In the genomic region with DNA sequence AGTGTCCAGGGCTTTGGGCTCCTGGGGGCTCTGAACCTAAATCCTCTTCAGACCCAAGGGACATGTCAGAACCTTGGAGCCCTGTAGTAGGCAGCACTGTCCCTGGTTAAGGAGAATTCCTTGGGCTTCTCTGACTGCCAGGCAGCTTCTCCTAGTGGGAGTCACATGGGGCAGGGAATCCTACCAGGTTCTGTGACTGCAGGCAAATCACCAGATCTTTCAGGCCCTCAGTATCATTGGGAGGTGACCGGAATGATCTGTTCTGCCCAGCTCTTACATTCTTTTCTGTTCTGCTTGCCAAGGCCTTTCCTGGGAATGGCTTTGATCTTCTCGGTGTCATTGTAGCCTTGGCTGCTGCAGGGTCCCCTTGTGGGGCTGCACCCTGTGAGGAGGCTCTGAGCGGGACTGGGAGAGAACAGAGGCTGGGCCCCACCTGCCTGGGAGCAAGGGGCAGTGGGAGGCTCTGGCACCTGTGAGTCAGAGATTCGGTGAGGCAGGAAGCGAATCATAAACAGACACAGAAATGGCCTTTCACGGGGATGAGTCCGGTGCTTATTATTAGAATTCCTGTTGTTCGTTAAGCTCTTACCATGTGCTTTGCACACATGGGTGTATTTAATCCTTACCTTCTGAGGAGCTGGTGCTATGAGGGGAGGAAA, we compare ENCODE assay signal across 8 cellular contexts. TPM values are rescaled to one million over a fixed set of nuclear protein-coding genes. Genes with fewer than 3 reads are reported as not detected.
DNase-seq lines count a peak whose midpoint lies in the region; ATAC-seq and TF ChIP-seq lines count a peak whose summit lies in the region.

No MANE protein-coding gene starts in this region.

- no peak for TF ChIP-seq POLR2A in breast epithelium (IDR thresholded peaks at IDR 0.05)
- TF ChIP-seq POLR2A in uterus (IDR thresholded peaks at IDR 0.05), result no peak

- no peak overlapping the region for H3K4me3 Mint-ChIP-seq in activated naive CD4-positive, alpha-beta T cell treated with anti-CD3 and anti-CD28 coated beads, Interleukin-2, amount 50 U/mL, for 24 hours

- no peaks in the 10 kb centered on the region for H3K36me3 Mint-ChIP-seq in activated naive CD4-positive, alpha-beta T cell treated with anti-CD3 and anti-CD28 coated beads, Interleukin-2, amount 50 U/mL, for 24 hours

- H3K4me1 ChIP-seq in breast epithelium, result peaks cover 8 to 27% of the 10 kb centered on the region in 2 donors
- H3K4me1 ChIP-seq in uterus, result peaks cover 0 to 9% of the 10 kb centered on the region in 2 donors

- H3K4me3 ChIP-seq in breast epithelium, result no peak overlapping the region
- H3K4me3 ChIP-seq in uterus, result no peak overlapping the region

- DNase-seq in activated naive CD4-positive, alpha-beta T cell treated with Interleukin-2 at 50 U/mL for 16 hours, result no peak
- DNase-seq in breast epithelium (ENCODE audit: low spot score in 2 of 2) (peak in 1 of 2 donors; percentile 53), left lobe of liver (ENCODE audit: low spot score) (no peak), uterus (no peak), H4 (ENCODE audit: low spot score) (no peak), GM13976 (ENCODE audit: low spot score) (no peak)

- H3K36me3 ChIP-seq in breast epithelium (no peaks in the 10 kb centered on the region), uterus (no peaks in the 10 kb centered on the region)

- in situ Hi-C loops in GM13976 (cut with MboI; ENCODE audit: low sequenced_read_pairs, unreplicated experiment), result no loop called here

- peaks cover 25% of the 10 kb centered on the region for H3K4me1 Mint-ChIP-seq in activated naive CD4-positive, alpha-beta T cell treated with anti-CD3 and anti-CD28 coated beads, Interleukin-2, amount 50 U/mL, for 24 hours

- H3K27me3 ChIP-seq in breast epithelium, result no peaks in the 10 kb centered on the region
- H3K27me3 ChIP-seq in uterus, result no peaks in the 10 kb centered on the region

- H3K27me3 Mint-ChIP-seq in activated naive CD4-positive, alpha-beta T cell treated with anti-CD3 and anti-CD28 coated beads, Interleukin-2, amount 50 U/mL, for 24 hours, result no peaks in the 10 kb centered on the region

- peak overlapping the region; percentile 56 for H3K27ac Mint-ChIP-seq in activated naive CD4-positive, alpha-beta T cell treated with anti-CD3 and anti-CD28 coated beads, Interleukin-2, amount 50 U/mL, for 24 hours

- no peaks in the 10 kb centered on the region for H3K9me3 Mint-ChIP-seq in activated naive CD4-positive, alpha-beta T cell treated with anti-CD3 and anti-CD28 coated beads, Interleukin-2, amount 50 U/mL, for 24 hours

- TF ChIP-seq CTCF in breast epithelium (IDR thresholded peaks at IDR 0.05) (peak in 1 of 3 donors; percentile 27), uterus (IDR thresholded peaks at IDR 0.05) (peak in 2 of 4 experiments; percentile 9 to 17), GM13976 (IDR thresholded peaks at IDR 0.05; ENCODE audit: borderline replicate concordance, control extremely low read depth, extremely low read depth, insufficient read depth, missing control alignments) (no peak)

- H3K9me3 ChIP-seq in breast epithelium, result no peaks in the 10 kb centered on the region
- no peaks in the 10 kb centered on the region for H3K9me3 ChIP-seq in uterus

- intact Hi-C loops in breast epithelium (cut with DNase I; ENCODE audit: low total_unique reads) (no loop called here), uterus (cut with DNase I; ENCODE audit: low total_unique reads) (no loop called here)

- peak overlapping the region; percentile 77 to 82 for H3K27ac ChIP-seq in breast epithelium
- peak overlapping the region; percentile 43 to 77 for H3K27ac ChIP-seq in uterus

- peak; percentile 13 for ATAC-seq in left lobe of liver
- no peak for ATAC-seq in HG03039 (IDR thresholded peaks at IDR 0.05; ENCODE audit: unreplicated experiment)

RNA-seq across cellular contexts. Expression of a gene that starts 14.1 kb away (rescaled TPM):
- total RNA-seq in breast epithelium (10 to 100 TPM; 23.3 to 32.2 (median 25.0) TPM), left lobe of liver (2.2 TPM), uterus (10 to 100 TPM; 14.1 to 55.0 (median 30.0) TPM)
- 5.4 and 6.1 TPM in 2 replicates for total RNA-seq in H4 (2014; rRNA removed; shearing (Covaris generic))

RNA-seq across cellular contexts. Expression of a gene that starts 59.6 kb away (rescaled TPM):
- total RNA-seq in breast epithelium (100 to 1,000 TPM in 1 of 3 donors, 10 to 100 TPM in 2; 86.1 to 107 (median 89.5) TPM), left lobe of liver (62.3 TPM), uterus (100 to 1,000 TPM in 2 of 4 donors, 10 to 100 TPM in 2; 78.5 to 153 (median 103) TPM)
- 122 and 143 TPM in 2 replicates for total RNA-seq in H4 (2014; rRNA removed; shearing (Covaris generic))
